ENCODE assay signal across 10 cellular contexts in the genomic region with DNA sequence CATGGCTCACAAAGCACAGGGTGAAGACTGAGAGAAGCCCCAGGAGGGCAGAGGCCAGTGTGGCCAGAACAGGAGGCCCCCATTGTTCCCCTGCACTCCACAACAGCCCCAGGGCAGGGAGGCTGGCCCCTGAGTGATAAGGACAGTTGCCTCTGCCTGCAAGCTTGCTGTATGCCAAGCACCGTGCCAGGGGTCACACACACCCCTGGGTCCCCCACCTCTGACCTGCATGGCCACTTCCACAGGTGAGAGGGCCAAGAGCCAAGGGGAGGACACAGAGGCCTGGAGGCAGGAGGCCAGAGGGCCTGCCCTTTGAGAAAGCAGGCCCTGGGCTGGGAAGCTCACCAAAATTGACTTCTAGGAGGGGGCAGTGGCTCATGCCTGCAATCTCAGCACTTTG. TPM values are rescaled to one million over a fixed set of nuclear protein-coding genes. Genes with fewer than 3 reads are reported as not detected.
DNase-seq lines count a peak whose midpoint lies in the region; ATAC-seq and TF ChIP-seq lines count a peak whose summit lies in the region.
"Had no signal": no experiment of that assay in that cellular context is flagged by ENCODE, and none has a peak within 500 bp of the region (broad histone marks: within the 10 kb centered on the region; RNA-seq: fewer than 3 reads in every experiment).

No MANE protein-coding gene starts in this region.

- TF ChIP-seq POLR2A in esophagus squamous epithelium (IDR thresholded peaks at IDR 0.05), result no peak

- H3K27ac ChIP-seq in RWPE2 (ENCODE audit: poor library complexity, severe bottlenecking), result peak overlapping the region; percentile 21
- peak overlapping the region; percentile 27 to 100 (median 95) for H3K27ac ChIP-seq in esophagus squamous epithelium
- H3K27ac ChIP-seq in skeletal muscle tissue (ENCODE audit: low read depth, low read length), result no peak overlapping the region
- H3K27ac ChIP-seq in left lung, result peak overlapping the region in 1 of 2 donors; percentile 93

- H3K9me3 ChIP-seq in RWPE2 (ENCODE audit: severe bottlenecking), result no peaks in the 10 kb centered on the region
- H3K9me3 ChIP-seq in esophagus squamous epithelium, result no peaks in the 10 kb centered on the region
- H3K9me3 ChIP-seq in skeletal muscle tissue (ENCODE audit: control insufficient read depth in 3 of 3, low read length in 3 of 3), result no peaks in the 10 kb centered on the region
- H3K9me3 ChIP-seq in left lung, result no peaks in the 10 kb centered on the region

- TF ChIP-seq CTCF in RWPE2 (IDR thresholded peaks at IDR 0.05; ENCODE audit: poor library complexity, severe bottlenecking), result no peak
- no peak for TF ChIP-seq CTCF in esophagus squamous epithelium (IDR thresholded peaks at IDR 0.05)
- TF ChIP-seq CTCF in left lung (IDR thresholded peaks at IDR 0.05), result no peak

- peaks cover 18% of the 10 kb centered on the region for H3K4me1 ChIP-seq in RWPE2 (ENCODE audit: insufficient read depth, poor library complexity, severe bottlenecking)
- peaks cover 65 to 98% (median 75%) of the 10 kb centered on the region in 3 donors for H3K4me1 ChIP-seq in esophagus squamous epithelium
- H3K4me1 ChIP-seq in skeletal muscle tissue (ENCODE audit: control insufficient read depth in 3 of 3, insufficient read depth in 3 of 3, low read length in 3 of 3), result peaks cover 51 to 66% (median 60%) of the 10 kb centered on the region in 3 donors
- H3K4me1 ChIP-seq in left lung, result peaks cover 38 to 85% of the 10 kb centered on the region in 2 donors

- peaks cover 29% of the 10 kb centered on the region for H3K36me3 ChIP-seq in RWPE2 (ENCODE audit: low read depth)
- peaks cover 8 to 42% (median 20%) of the 10 kb centered on the region in 3 donors for H3K36me3 ChIP-seq in esophagus squamous epithelium
- peaks cover 18 to 25% (median 23%) of the 10 kb centered on the region in 3 donors for H3K36me3 ChIP-seq in skeletal muscle tissue (ENCODE audit: control insufficient read depth in 3 of 3, insufficient read depth in 3 of 3, low read length in 3 of 3)
- H3K36me3 ChIP-seq in left lung, result peaks cover 0 to 42% of the 10 kb centered on the region in 2 donors

- peak; percentile 59 for DNase-seq in ELF-1 (ENCODE audit: low read depth, low spot score)
- no peak for DNase-seq in RWPE2 (ENCODE audit: low spot score)
- DNase-seq in esophagus squamous epithelium (lab: John Stamatoyannopoulos, UW), result no peak
- DNase-seq in cortex of kidney (lab: John Stamatoyannopoulos, UW), result no peak
- no peak for DNase-seq in MV-4-11 (lab: John Stamatoyannopoulos, UW)
- DNase-seq in stimulated activated CD4-positive, alpha-beta T cell treated with anti-CD3 and anti-CD28 coated beads, Interleukin-1b, Interleukin-23, amount 100 ng/mL, for 48 hours, result no peak
- DNase-seq in left lung, result no peak
- DNase-seq: OCI-M1 had no signal

- intact Hi-C loops in esophagus squamous epithelium (cut with DNase I), result no loop called here
- intact Hi-C loops in left lung (cut with DNase I), result no loop called here

- no CpG with 5 or more reads among the region's 1 CpG for WGBS in esophagus squamous epithelium, 2 donors

- no peaks in the 10 kb centered on the region for H3K27me3 ChIP-seq in RWPE2 (ENCODE audit: insufficient read depth, poor library complexity, severe bottlenecking)
- no peaks in the 10 kb centered on the region for H3K27me3 ChIP-seq in esophagus squamous epithelium
- H3K27me3 ChIP-seq in skeletal muscle tissue (ENCODE audit: control insufficient read depth in 3 of 3, insufficient read depth in 3 of 3, low read length in 3 of 3), result no peaks in the 10 kb centered on the region
- no peaks in the 10 kb centered on the region for H3K27me3 ChIP-seq in left lung

- no peak overlapping the region for H3K4me3 ChIP-seq in RWPE2 (ENCODE audit: severe bottlenecking)
- H3K4me3 ChIP-seq in esophagus squamous epithelium, result no peak overlapping the region
- H3K4me3 ChIP-seq in skeletal muscle tissue (ENCODE audit: low read length in 3 of 3), result no peak overlapping the region
- no peak overlapping the region for H3K4me3 ChIP-seq in left lung

- peak overlapping the region in 2 of 3 donors; percentile 32 to 60 for H3K9ac ChIP-seq in skeletal muscle tissue (ENCODE audit: low read depth in 1 of 3, low read length in 3 of 3)

- ATAC-seq in RWPE2 (ENCODE audit: low read depth) (no peak), left lung (no peak)
- ATAC-seq: right cardiac atrium had no signal

RNA-seq across cellular contexts. Expression of a gene that starts 23.7 kb away (rescaled TPM):
- total RNA-seq in esophagus squamous epithelium, result 1 to 10 TPM; 4.8 to 8.9 (median 7.1) TPM
- total RNA-seq in skeletal muscle tissue, result 4.7 TPM
- 1 to 10 TPM; 7.4 to 9.9 TPM for total RNA-seq in left lung

RNA-seq across cellular contexts. Expression of a gene that starts 30.2 kb away (rescaled TPM):
- 100 to 1,000 TPM; 293 to 431 (median 357) TPM for total RNA-seq in esophagus squamous epithelium
- total RNA-seq in skeletal muscle tissue, result 157 TPM
- 100 to 1,000 TPM; 174 to 211 TPM for total RNA-seq in left lung

RNA-seq across cellular contexts. Expression of a gene that starts 30.4 kb away (rescaled TPM):
- total RNA-seq in esophagus squamous epithelium (10 to 100 TPM; 15.1 to 31.3 (median 18.2) TPM), skeletal muscle tissue (9.9 TPM), left lung (10 to 100 TPM; 13.4 to 14.7 TPM)

RNA-seq across cellular contexts. Expression of a gene that starts 33.7 kb away (rescaled TPM):
- 100 to 1,000 TPM in 2 of 4 donors, 10 to 100 TPM in 2; 71.8 to 138 (median 115) TPM for total RNA-seq in esophagus squamous epithelium
- 32.4 TPM for total RNA-seq in skeletal muscle tissue
- 100 to 1,000 TPM; 179 to 206 TPM for total RNA-seq in left lung

RNA-seq across cellular contexts. Expression of a gene that starts 40.4 kb away (rescaled TPM):
- total RNA-seq in esophagus squamous epithelium, result 100 to 1,000 TPM in 3 of 4 donors, 10 to 100 TPM in 1; 57.7 to 215 (median 128) TPM
- total RNA-seq in skeletal muscle tissue, result 11.5 TPM
- 100 to 1,000 TPM in 1 of 2 donors, 10 to 100 TPM in 1; 65.0 to 128 TPM for total RNA-seq in left lung
